In genomic region chr3:123262226-123262625, GRCh38 we compare ENCODE assay signal across 25 cellular contexts.
"Had no signal": no experiment of that assay in that cellular context is flagged by ENCODE, and none has a peak within 500 bp of the region (broad histone marks: within the 10 kb centered on the region; RNA-seq: fewer than 3 reads in every experiment).

No MANE protein-coding gene starts in this region.

- H3K27ac Mint-ChIP-seq: activated B cell treated with CpG ODN at 0.5 μM for 24 hours; activated CD4-positive, alpha-beta memory T cell treated with anti-CD3 and anti-CD28 coated beads, Interleukin-2, amount 10 ng/mL, durations not matched to agents 7 days and 5 days; activated T-helper 2 cell treated with anti-CD3 and anti-CD28 coated beads, Interferon-gamma antibody, Interleukin-2, Interleukin-4, amounts not matched to agents 10 μg/mL and 5 μg/mL and 100 μg/mL, durations not matched to agents 14 hours and 24 hours and 36 hours; brain; naive B cell; stimulated activated naive B cell treated with anti-CD40 and anti-IgM and Interleukin-4, amounts not matched to agents 10 μg/mL and 1 μg/mL and 100 μg/mL, for 72 hours; T-helper 1 cell treated with Interleukin-12 subunit alpha and Interleukin-12 subunit beta and Interleukin-4 antibody, amounts not matched to agents 30 μg/mL and 1 μg/mL, for 36 hours had no signal

- H3K27ac ChIP-seq: sigmoid colon, transverse colon, vagina had no signal

- H3K4me3 ChIP-seq: mucosa of descending colon, sigmoid colon, smooth muscle cell, transverse colon, vagina had no signal

- H3K9me3 ChIP-seq: mucosa of descending colon, sigmoid colon, transverse colon, vagina had no signal

- H3K4me1 Mint-ChIP-seq: activated B cell treated with CpG ODN at 0.5 μM for 24 hours had no signal

- DNase-seq: activated B cell treated with CpG ODN at 0.5 μM for 24 hours; activated CD4-positive, alpha-beta memory T cell treated with anti-CD3 and anti-CD28 coated beads, Interleukin-2, amount 10 ng/mL, durations not matched to agents 7 days and 5 days; activated CD4-positive, alpha-beta T cell treated with anti-CD3 and anti-CD28 coated beads for 48 hours; activated naive CD4-positive, alpha-beta T cell; aorta; caudate nucleus; dermis blood vessel endothelial cell; effector CD8-positive, alpha-beta T cell; foreskin melanocyte; hypothalamus; left cardiac atrium; mesendoderm; mucosa of descending colon; naive B cell; retina; sigmoid colon; stimulated activated CD4-positive, alpha-beta T cell treated with anti-CD3 and anti-CD28 coated beads, Interleukin-15, amount 100 ng/mL, for 24 hours; stimulated activated naive B cell treated with anti-CD40 and anti-IgM and Interleukin-4, amounts not matched to agents 10 μg/mL and 1 μg/mL and 100 μg/mL, for 72 hours; transverse colon had no signal

- H3K36me3 ChIP-seq: transverse colon, vagina had no signal

- H3K4me3 Mint-ChIP-seq: activated B cell treated with CpG ODN at 0.5 μM for 24 hours; activated CD4-positive, alpha-beta memory T cell treated with anti-CD3 and anti-CD28 coated beads, Interleukin-2, amount 10 ng/mL, durations not matched to agents 7 days and 5 days; brain; naive B cell; neural crest cell; stimulated activated naive B cell treated with anti-CD40 and anti-IgM and Interleukin-4, amounts not matched to agents 10 μg/mL and 1 μg/mL and 100 μg/mL, for 72 hours; T-helper 1 cell treated with Interleukin-12 subunit alpha and Interleukin-12 subunit beta and Interleukin-4 antibody, amounts not matched to agents 30 μg/mL and 1 μg/mL, for 36 hours had no signal

- H3K4me2 ChIP-seq: smooth muscle cell had no signal

- H3K9me3 Mint-ChIP-seq: activated CD4-positive, alpha-beta memory T cell treated with anti-CD3 and anti-CD28 coated beads, Interleukin-2, amount 10 ng/mL, durations not matched to agents 7 days and 5 days; activated T-helper 2 cell treated with anti-CD3 and anti-CD28 coated beads, Interferon-gamma antibody, Interleukin-2, Interleukin-4, amounts not matched to agents 10 μg/mL and 5 μg/mL and 100 μg/mL, durations not matched to agents 14 hours and 24 hours and 36 hours; T-helper 1 cell treated with Interleukin-12 subunit alpha and Interleukin-12 subunit beta and Interleukin-4 antibody, amounts not matched to agents 30 μg/mL and 1 μg/mL, for 36 hours had no signal

- H3K4me1 ChIP-seq: sigmoid colon, vagina had no signal

- H3K27me3 ChIP-seq: sigmoid colon, transverse colon, vagina had no signal

- H3K27me3 Mint-ChIP-seq: activated B cell treated with CpG ODN at 0.5 μM for 24 hours; activated CD4-positive, alpha-beta memory T cell treated with anti-CD3 and anti-CD28 coated beads, Interleukin-2, amount 10 ng/mL, durations not matched to agents 7 days and 5 days; brain; naive B cell; stimulated activated naive B cell treated with anti-CD40 and anti-IgM and Interleukin-4, amounts not matched to agents 10 μg/mL and 1 μg/mL and 100 μg/mL, for 72 hours had no signal

- ATAC-seq: left cardiac atrium; mucosa of descending colon; stimulated activated naive B cell treated with anti-CD40 and anti-IgM and Interleukin-4, amounts not matched to agents 10 μg/mL and 1 μg/mL and 100 μg/mL, for 72 hours had no signal
